8 cellular contexts compared by ENCODE assay signal in the genomic region with DNA sequence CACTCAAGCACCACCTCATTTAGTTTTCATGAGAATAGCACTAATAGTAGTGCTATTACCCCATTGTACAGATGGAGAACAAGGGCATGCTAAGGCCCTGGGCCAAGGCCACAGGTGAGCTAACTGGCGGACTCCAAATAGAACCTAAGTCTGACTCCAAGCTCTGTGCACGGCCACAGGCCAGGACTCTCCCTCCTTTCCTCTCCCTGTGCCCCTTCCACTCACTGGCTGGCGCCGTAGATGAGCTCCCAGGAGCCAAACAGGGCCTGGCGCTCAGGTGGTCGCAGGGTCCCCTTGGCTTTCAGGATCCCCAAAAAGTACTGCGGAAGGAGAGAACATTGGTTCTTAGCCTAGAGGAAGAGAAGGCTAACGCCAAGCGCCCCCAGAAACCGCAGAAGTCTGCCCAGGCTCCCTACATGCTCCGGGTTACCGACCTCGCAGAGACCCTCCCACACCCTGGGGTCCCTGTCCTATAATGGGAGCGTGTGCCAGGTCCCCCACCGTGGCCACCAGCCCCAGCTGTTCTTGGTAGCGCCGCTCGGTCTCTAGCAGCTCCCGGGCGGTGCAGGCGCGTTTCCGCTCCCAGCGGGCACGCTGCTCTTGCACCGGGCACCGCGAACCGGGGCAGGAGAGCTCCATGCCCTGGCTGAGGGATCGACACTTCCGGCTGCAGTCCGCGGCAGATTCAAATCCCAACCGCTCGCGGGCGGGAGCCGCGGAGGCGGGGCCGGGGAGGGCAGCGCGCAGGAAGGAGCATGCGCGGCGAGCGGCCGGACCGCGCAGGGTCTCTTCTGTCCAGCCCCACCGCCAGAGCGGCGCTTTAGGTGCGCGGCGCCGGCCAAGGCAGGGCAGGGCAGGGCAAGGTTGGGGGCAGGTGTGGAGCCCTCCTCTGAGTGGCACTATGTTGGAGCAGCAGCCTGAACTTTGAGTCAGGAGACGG. TPM values are rescaled to one million over a fixed set of nuclear protein-coding genes. Genes with fewer than 3 reads are reported as not detected.
DNase-seq lines count a peak whose midpoint lies in the region; ATAC-seq and TF ChIP-seq lines count a peak whose summit lies in the region.

A gene with protein sequence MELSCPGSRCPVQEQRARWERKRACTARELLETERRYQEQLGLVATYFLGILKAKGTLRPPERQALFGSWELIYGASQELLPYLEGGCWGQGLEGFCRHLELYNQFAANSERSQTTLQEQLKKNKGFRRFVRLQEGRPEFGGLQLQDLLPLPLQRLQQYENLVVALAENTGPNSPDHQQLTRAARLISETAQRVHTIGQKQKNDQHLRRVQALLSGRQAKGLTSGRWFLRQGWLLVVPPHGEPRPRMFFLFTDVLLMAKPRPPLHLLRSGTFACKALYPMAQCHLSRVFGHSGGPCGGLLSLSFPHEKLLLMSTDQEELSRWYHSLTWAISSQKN (minus strand): TSS at position 665 of the 940 bp plus-strand sequence. CDS start 26 bp downstream, at position 639.

- TF ChIP-seq CTCF in epithelial cell of esophagus (IDR thresholded peaks at IDR 0.05; ENCODE audit: insufficient read depth, low read depth, low read length, missing control alignments), result no peak
- TF ChIP-seq CTCF in mucosa of descending colon (IDR thresholded peaks at IDR 0.05), result no peak

- in situ Hi-C loops in Caki2 (cut with HindIII; ENCODE audit: low pct_unique_long_range_greater_than_20kb, low sequenced_read_pairs), result no loop called here

- H3K4me3 ChIP-seq in epithelial cell of esophagus (ENCODE audit: low read length) (peak within 1 kb of the TSS; percentile 66), mucosa of descending colon (peak within 1 kb of the TSS; percentile 6)

- no peaks in the 10 kb centered on the region for H3K36me3 ChIP-seq in mucosa of descending colon (ENCODE audit: low read depth)

- peaks cover 45% of the 10 kb centered on the region for H3K4me1 ChIP-seq in mucosa of descending colon (ENCODE audit: low read depth)

- ATAC-seq in GM19467 (IDR thresholded peaks at IDR 0.05; ENCODE audit: unreplicated experiment), result peak; percentile 55
- peak; percentile 86 for ATAC-seq in mucosa of descending colon

- H3K9me3 ChIP-seq in mucosa of descending colon, result no peaks in the 10 kb centered on the region

- peak; percentile 78 for DNase-seq in Caki2 (ENCODE audit: low read depth)
- DNase-seq in HT-29 (ENCODE audit: low spot score), result peak; percentile 86
- DNase-seq in NOMO-1 treated with dmso at 0.1 percent for 144 hours (lab: John Stamatoyannopoulos, UW; ENCODE audit: unreplicated experiment), result peak; percentile 82
- peak; percentile 89 for DNase-seq in activated CD8-positive, alpha-beta memory T cell treated with anti-CD3 and anti-CD28 coated beads, Interleukin-2, amount 50 U/mL, for 48 hours
- peak; percentile 80 for DNase-seq in epithelial cell of esophagus (ENCODE audit: low read depth)
- DNase-seq in mucosa of descending colon, result peak; percentile 88 to 94 (median 91)
- peak; percentile 65 for DNase-seq in stimulated activated naive CD4-positive, alpha-beta T cell treated with Interleukin-2 at 50 U/mL for 16 hours (lab: John Stamatoyannopoulos, UW)

- intact Hi-C loops in mucosa of descending colon (cut with DNase I, micrococcal nuclease), result no loop called here

RNA-seq across cellular contexts. Expression of the gene that starts here (rescaled TPM):
- total RNA-seq in Caki2 (2014; rRNA removed; shearing (Covaris generic); ENCODE audit: low replicate concordance), result 7.8 and 10.4 TPM in 2 replicates
- total RNA-seq in HT-29 (2014; rRNA removed; shearing (Covaris generic)), result 16.2 and 23.4 TPM in 2 replicates
- total RNA-seq in mucosa of descending colon, result 10 to 100 TPM in 1 of 3 donors, 1 to 10 TPM in 2; 2.6 to 10.3 (median 6.4) TPM

Comparison
In these comparisons a context has a peak if more than half of its experiments do, and no peak if none do; other contexts are left out.
1. Peak in every context shown above with its lines: DNase-seq, ATAC-seq and H3K4me3 ChIP-seq.